In the genomic region with DNA sequence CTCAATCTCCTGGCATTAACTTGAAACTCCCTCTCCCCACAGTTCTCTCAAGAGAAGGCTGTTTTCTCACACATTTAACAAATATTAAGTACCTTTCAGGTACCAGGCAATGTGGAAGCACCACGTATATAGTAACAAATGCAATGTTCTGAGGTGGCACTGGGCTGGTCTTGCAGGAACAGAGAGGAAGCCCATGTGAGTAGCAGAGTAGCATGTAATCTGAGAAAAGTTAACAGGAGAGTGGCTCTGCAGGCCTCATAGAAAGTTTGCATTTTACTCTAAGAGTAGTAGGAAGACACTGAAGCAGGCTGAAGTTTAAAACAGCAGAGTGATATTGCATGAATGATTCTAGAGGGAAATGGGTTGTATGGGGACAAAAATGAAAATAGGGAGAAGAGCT, we compare ENCODE assay signal across 2 cellular contexts.
TF ChIP-seq lines count a peak whose summit lies in the region.

No MANE protein-coding gene starts in this region.

TF ChIP-seq in GM23338, 12 proteins besides CTCF, POLR2A, EP300 and RAD21 (continues in another document):
- TF ChIP-seq, protein P1, sequence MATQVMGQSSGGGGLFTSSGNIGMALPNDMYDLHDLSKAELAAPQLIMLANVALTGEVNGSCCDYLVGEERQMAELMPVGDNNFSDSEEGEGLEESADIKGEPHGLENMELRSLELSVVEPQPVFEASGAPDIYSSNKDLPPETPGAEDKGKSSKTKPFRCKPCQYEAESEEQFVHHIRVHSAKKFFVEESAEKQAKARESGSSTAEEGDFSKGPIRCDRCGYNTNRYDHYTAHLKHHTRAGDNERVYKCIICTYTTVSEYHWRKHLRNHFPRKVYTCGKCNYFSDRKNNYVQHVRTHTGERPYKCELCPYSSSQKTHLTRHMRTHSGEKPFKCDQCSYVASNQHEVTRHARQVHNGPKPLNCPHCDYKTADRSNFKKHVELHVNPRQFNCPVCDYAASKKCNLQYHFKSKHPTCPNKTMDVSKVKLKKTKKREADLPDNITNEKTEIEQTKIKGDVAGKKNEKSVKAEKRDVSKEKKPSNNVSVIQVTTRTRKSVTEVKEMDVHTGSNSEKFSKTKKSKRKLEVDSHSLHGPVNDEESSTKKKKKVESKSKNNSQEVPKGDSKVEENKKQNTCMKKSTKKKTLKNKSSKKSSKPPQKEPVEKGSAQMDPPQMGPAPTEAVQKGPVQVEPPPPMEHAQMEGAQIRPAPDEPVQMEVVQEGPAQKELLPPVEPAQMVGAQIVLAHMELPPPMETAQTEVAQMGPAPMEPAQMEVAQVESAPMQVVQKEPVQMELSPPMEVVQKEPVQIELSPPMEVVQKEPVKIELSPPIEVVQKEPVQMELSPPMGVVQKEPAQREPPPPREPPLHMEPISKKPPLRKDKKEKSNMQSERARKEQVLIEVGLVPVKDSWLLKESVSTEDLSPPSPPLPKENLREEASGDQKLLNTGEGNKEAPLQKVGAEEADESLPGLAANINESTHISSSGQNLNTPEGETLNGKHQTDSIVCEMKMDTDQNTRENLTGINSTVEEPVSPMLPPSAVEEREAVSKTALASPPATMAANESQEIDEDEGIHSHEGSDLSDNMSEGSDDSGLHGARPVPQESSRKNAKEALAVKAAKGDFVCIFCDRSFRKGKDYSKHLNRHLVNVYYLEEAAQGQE (IDR thresholded peaks at IDR 0.05; ENCODE audit: unreplicated experiment): no peak
- no peak for TF ChIP-seq JUNB (IDR thresholded peaks at IDR 0.05; ENCODE audit: unreplicated experiment)
- no peak for TF ChIP-seq ZNF114 (CRISPR knock-in tag; IDR thresholded peaks at IDR 0.05)
- TF ChIP-seq EZH2phosphoT487 (IDR thresholded peaks at IDR 0.05; ENCODE audit: unreplicated experiment): no peak
- TF ChIP-seq, protein P2, sequence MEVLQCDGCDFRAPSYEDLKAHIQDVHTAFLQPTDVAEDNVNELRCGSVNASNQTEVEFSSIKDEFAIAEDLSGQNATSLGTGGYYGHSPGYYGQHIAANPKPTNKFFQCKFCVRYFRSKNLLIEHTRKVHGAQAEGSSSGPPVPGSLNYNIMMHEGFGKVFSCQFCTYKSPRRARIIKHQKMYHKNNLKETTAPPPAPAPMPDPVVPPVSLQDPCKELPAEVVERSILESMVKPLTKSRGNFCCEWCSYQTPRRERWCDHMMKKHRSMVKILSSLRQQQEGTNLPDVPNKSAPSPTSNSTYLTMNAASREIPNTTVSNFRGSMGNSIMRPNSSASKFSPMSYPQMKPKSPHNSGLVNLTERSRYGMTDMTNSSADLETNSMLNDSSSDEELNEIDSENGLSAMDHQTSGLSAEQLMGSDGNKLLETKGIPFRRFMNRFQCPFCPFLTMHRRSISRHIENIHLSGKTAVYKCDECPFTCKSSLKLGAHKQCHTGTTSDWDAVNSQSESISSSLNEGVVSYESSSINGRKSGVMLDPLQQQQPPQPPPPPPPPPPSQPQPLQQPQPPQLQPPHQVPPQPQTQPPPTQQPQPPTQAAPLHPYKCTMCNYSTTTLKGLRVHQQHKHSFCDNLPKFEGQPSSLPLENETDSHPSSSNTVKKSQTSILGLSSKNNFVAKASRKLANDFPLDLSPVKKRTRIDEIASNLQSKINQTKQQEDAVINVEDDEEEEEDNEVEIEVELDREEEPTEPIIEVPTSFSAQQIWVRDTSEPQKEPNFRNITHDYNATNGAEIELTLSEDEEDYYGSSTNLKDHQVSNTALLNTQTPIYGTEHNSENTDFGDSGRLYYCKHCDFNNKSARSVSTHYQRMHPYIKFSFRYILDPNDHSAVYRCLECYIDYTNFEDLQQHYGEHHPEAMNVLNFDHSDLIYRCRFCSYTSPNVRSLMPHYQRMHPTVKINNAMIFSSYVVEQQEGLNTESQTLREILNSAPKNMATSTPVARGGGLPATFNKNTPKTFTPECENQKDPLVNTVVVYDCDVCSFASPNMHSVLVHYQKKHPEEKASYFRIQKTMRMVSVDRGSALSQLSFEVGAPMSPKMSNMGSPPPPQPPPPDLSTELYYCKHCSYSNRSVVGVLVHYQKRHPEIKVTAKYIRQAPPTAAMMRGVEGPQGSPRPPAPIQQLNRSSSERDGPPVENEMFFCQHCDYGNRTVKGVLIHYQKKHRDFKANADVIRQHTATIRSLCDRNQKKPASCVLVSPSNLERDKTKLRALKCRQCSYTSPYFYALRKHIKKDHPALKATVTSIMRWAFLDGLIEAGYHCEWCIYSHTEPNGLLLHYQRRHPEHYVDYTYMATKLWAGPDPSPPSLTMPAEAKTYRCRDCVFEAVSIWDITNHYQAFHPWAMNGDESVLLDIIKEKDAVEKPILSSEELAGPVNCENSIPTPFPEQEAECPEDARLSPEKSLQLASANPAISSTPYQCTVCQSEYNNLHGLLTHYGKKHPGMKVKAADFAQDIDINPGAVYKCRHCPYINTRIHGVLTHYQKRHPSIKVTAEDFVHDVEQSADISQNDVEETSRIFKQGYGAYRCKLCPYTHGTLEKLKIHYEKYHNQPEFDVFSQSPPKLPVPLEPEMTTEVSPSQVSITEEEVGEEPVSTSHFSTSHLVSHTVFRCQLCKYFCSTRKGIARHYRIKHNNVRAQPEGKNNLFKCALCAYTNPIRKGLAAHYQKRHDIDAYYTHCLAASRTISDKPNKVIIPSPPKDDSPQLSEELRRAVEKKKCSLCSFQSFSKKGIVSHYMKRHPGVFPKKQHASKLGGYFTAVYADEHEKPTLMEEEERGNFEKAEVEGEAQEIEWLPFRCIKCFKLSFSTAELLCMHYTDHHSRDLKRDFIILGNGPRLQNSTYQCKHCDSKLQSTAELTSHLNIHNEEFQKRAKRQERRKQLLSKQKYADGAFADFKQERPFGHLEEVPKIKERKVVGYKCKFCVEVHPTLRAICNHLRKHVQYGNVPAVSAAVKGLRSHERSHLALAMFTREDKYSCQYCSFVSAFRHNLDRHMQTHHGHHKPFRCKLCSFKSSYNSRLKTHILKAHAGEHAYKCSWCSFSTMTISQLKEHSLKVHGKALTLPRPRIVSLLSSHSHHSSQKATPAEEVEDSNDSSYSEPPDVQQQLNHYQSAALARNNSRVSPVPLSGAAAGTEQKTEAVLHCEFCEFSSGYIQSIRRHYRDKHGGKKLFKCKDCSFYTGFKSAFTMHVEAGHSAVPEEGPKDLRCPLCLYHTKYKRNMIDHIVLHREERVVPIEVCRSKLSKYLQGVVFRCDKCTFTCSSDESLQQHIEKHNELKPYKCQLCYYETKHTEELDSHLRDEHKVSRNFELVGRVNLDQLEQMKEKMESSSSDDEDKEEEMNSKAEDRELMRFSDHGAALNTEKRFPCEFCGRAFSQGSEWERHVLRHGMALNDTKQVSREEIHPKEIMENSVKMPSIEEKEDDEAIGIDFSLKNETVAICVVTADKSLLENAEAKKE (CRISPR knock-in tag; IDR thresholded peaks at IDR 0.05): no peak
- TF ChIP-seq POLR2AphosphoS5 (IDR thresholded peaks at IDR 0.05; ENCODE audit: low read depth): no peak
- no peak for TF ChIP-seq ZNF331 (CRISPR knock-in tag; IDR thresholded peaks at IDR 0.05; ENCODE audit: low read depth)
- no peak for TF ChIP-seq CREB1 (CRISPR knock-in tag; IDR thresholded peaks at IDR 0.05; ENCODE audit: low read depth)
- no peak for TF ChIP-seq NANOG (IDR thresholded peaks at IDR 0.05; ENCODE audit: borderline replicate concordance)
- TF ChIP-seq, protein P3, sequence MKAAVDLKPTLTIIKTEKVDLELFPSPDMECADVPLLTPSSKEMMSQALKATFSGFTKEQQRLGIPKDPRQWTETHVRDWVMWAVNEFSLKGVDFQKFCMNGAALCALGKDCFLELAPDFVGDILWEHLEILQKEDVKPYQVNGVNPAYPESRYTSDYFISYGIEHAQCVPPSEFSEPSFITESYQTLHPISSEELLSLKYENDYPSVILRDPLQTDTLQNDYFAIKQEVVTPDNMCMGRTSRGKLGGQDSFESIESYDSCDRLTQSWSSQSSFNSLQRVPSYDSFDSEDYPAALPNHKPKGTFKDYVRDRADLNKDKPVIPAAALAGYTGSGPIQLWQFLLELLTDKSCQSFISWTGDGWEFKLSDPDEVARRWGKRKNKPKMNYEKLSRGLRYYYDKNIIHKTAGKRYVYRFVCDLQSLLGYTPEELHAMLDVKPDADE (IDR thresholded peaks at IDR 0.05): no peak

TF ChIP-seq in H1, 55 proteins besides CTCF, POLR2A, EP300 and RAD21:
- TF ChIP-seq KDM5A (IDR thresholded peaks at IDR 0.05; ENCODE audit: low read length): no peak
- no peak for TF ChIP-seq JUN (IDR thresholded peaks at IDR 0.05; ENCODE audit: low read depth, low read length)
TF ChIP-seq in H1: peak in this region for 0.
